In the genomic region with DNA sequence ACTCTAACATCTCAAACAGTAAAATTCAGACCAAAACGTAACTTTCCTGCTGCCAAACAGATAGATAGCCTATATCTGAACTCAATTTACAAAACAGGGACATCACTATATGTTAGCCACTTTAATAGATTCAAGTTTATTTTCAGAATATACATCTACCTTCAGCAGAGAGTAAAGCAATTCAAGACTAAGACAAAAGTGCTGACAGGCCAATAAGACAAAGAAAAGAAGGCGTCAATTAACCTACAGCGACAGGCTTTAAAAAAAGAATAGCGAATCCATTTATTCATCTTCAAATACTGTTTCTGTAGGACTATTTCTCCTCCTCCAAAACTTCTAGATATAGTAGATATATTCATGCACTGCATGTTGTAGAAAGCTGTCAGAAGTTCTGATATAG, we compare ENCODE assay signal across 28 cellular contexts.
"Had no signal": no experiment of that assay in that cellular context is flagged by ENCODE, and none has a peak within 500 bp of the region (broad histone marks: within the 10 kb centered on the region; RNA-seq: fewer than 3 reads in every experiment).

No MANE protein-coding gene starts in this region.

- H3K9me3 ChIP-seq: ovary, psoas muscle, thoracic aorta, thyroid gland, upper lobe of left lung, vagina had no signal

- ATAC-seq: naive thymus-derived CD8-positive, alpha-beta T cell; natural killer cell treated with Interleukin-12 subunit alpha and Interleukin-12 subunit beta and Interleukin-15 and Interleukin-18, amount 100 ng/mL, for 72 hours; psoas muscle; right cardiac atrium; sciatic nerve; stimulated activated effector memory CD8-positive, alpha-beta T cell treated with anti-CD3 and anti-CD28 coated beads, Interleukin-12 subunit alpha, Interleukin-12 subunit beta, amount 100 ng/mL, for 72 hours; stimulated activated naive B cell treated with anti-CD40 and anti-IgM and Interleukin-4, amounts not matched to agents 10 μg/mL and 1 μg/mL and 100 μg/mL, for 72 hours had no signal

- H3K9ac ChIP-seq: parathyroid adenoma had no signal

- H3K4me1 ChIP-seq: parathyroid adenoma, psoas muscle, stomach, thyroid gland, tibial nerve, upper lobe of left lung, vagina had no signal

- H3K27ac ChIP-seq: ovary, parathyroid adenoma, psoas muscle, skin epidermis, stomach, thoracic aorta, thyroid gland, tibial nerve, upper lobe of left lung, vagina had no signal

- H3K4me2 ChIP-seq: smooth muscle cell had no signal

- H2AFZ ChIP-seq: parathyroid adenoma had no signal

- H3K4me3 ChIP-seq: ovary, psoas muscle, skin epidermis, smooth muscle cell, stomach, thoracic aorta, thyroid gland, tibial nerve, upper lobe of left lung, vagina had no signal

- FAIRE-seq: urothelium cell line had no signal

- H3K36me3 ChIP-seq: ovary, stomach, thoracic aorta, thyroid gland, tibial nerve, upper lobe of left lung, vagina had no signal

- H3K79me2 ChIP-seq: parathyroid adenoma had no signal

- DNase-seq: naive B cell; naive thymus-derived CD8-positive, alpha-beta T cell; nephron progenitor cell; occipital lobe; ovary; posterior cingulate gyrus; psoas muscle; right cardiac atrium; stimulated activated CD4-positive, alpha-beta T cell treated with anti-CD3 and anti-CD28 coated beads, Interleukin-15, amount 100 ng/mL, for 24 hours; stimulated activated CD4-positive, alpha-beta T cell treated with anti-CD3 and anti-CD28 coated beads, Interleukin-2, amount 100 ng/mL, for 24 hours; stimulated activated CD4-positive, alpha-beta T cell treated with anti-CD3 and anti-CD28 coated beads, Interleukin-2, amount 100 ng/mL, for 48 hours; stimulated activated CD4-positive, alpha-beta T cell treated with anti-CD3 and anti-CD28 coated beads, Interleukin-4, amount 100 ng/mL, for 24 hours; stimulated activated naive B cell treated with anti-CD40 and anti-IgM and Interleukin-4, amounts not matched to agents 10 μg/mL and 1 μg/mL and 100 μg/mL, for 72 hours; stimulated activated naive CD4-positive, alpha-beta T cell treated with Interleukin-2 at 50 U/mL for 16 hours; stomach; thyroid gland; trophoblast cell; upper lobe of left lung had no signal

- H3K27me3 ChIP-seq: ovary, stomach, thyroid gland, tibial nerve, upper lobe of left lung, vagina had no signal
